ENCODE assay signal across 19 cellular contexts in the genomic region with DNA sequence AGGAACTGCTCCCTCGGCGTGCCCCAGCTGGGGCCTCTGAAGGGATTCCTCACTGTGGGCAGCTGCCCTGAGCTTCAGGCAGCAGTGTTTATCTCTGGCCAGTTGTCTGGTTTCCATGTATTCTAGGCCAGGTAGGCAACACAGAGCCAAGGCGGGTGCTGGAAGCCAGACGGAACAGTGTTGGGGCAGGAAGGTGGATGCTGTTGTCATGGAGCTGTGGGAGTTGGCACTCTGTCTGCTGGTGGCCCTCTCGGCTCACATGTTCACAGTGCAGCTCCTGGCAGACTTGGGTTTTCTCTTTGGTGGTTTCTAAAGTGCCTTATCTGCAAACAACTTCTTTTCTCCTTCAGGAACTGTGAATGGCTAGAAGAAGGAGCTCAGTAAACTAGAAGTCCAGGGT. TPM values are rescaled to one million over a fixed set of nuclear protein-coding genes. Genes with fewer than 3 reads are reported as not detected.
DNase-seq lines count a peak whose midpoint lies in the region; ATAC-seq and TF ChIP-seq lines count a peak whose summit lies in the region.
"Had no signal": no experiment of that assay in that cellular context is flagged by ENCODE, and none has a peak within 500 bp of the region (broad histone marks: within the 10 kb centered on the region; RNA-seq: fewer than 3 reads in every experiment).

No MANE protein-coding gene starts in this region.

- DNase-seq in cardiac muscle cell (ENCODE audit: low read depth in 1 of 2, low spot score in 1 of 2) (no peak), left cardiac atrium (no peak), cerebellum (ENCODE audit: low spot score) (peak; percentile 63), mesothelial cell of epicardium (ENCODE audit: low spot score in 2 of 2, unreplicated experiment in 2 of 2) (no peak), Karpas-422 (no peak)
- no peak for DNase-seq in activated CD8-positive, alpha-beta memory T cell treated with anti-CD3 and anti-CD28 coated beads, Interleukin-2, amount 50 U/mL, for 48 hours
- no peak for DNase-seq in NK-92 treated with Interleukin-12 subunit alpha and Interleukin-12 subunit beta, amount 100 ng/mL, for 24 hours (lab: John Stamatoyannopoulos, UW)
- DNase-seq: ACHN, endodermal cell, HCEC 1CT, NCI-H1436 treated with DMSO at 0.1 percent for 48 hours, OCI-M1, T-helper 17 cell, uterus, WERI-Rb-1 had no signal

- no peaks in the 10 kb centered on the region for H3K9me3 Mint-ChIP-seq in mesothelial cell of epicardium
- H3K9me3 Mint-ChIP-seq: endodermal cell had no signal

- H3K9me3 ChIP-seq in cardiac muscle cell (ENCODE audit: low read depth) (no peaks in the 10 kb centered on the region), Karpas-422 (ENCODE audit: low read length) (no peaks in the 10 kb centered on the region)
- H3K9me3 ChIP-seq: uterus had no signal

- H3K27me3 ChIP-seq in cardiac muscle cell: no peaks in the 10 kb centered on the region
- no peaks in the 10 kb centered on the region for H3K27me3 ChIP-seq in Karpas-422 (ENCODE audit: low read length)
- H3K27me3 ChIP-seq: uterus had no signal

- no peaks in the 10 kb centered on the region for H3K9me2 ChIP-seq in Karpas-422 (replicated peaks; ENCODE audit: insufficient read depth, low read length)

- H3K4me3 ChIP-seq in cardiac muscle cell: no peak overlapping the region
- no peak overlapping the region for H3K4me3 ChIP-seq in Karpas-422 (ENCODE audit: low read length)
- H3K4me3 ChIP-seq: uterus had no signal

- ATAC-seq in left cardiac atrium (no peak), GM18868 (IDR thresholded peaks at IDR 0.05; ENCODE audit: unreplicated experiment) (no peak)
- ATAC-seq: T-helper 17 cell had no signal

- H3K4me1 ChIP-seq in cardiac muscle cell (ENCODE audit: low read depth): no peaks in the 10 kb centered on the region
- H3K4me1 ChIP-seq in Karpas-422 (ENCODE audit: low read length): no peaks in the 10 kb centered on the region
- H3K4me1 ChIP-seq: uterus had no signal

- H3K27ac ChIP-seq in cardiac muscle cell (peak overlapping the region; percentile 62), Karpas-422 (ENCODE audit: low read length) (no peak overlapping the region)
- H3K27ac ChIP-seq: C4-2B, uterus, WERI-Rb-1 had no signal

- no peaks in the 10 kb centered on the region for H3K27me3 Mint-ChIP-seq in mesothelial cell of epicardium (ENCODE audit: low read depth)
- H3K27me3 Mint-ChIP-seq: T-helper 17 cell had no signal

- intact Hi-C loops in left cardiac atrium (cut with DNase I): no loop called here

- no peaks in the 10 kb centered on the region for H4K20me1 ChIP-seq in Karpas-422 (ENCODE audit: insufficient read depth, low read depth, low read length)

- H3K36me3 ChIP-seq in cardiac muscle cell: peaks cover 44% of the 10 kb centered on the region
- peaks cover 6% of the 10 kb centered on the region for H3K36me3 ChIP-seq in Karpas-422 (ENCODE audit: insufficient read depth, low read length)
- H3K36me3 ChIP-seq: uterus had no signal

- H3K36me3 Mint-ChIP-seq in mesothelial cell of epicardium: peaks cover 39% of the 10 kb centered on the region

- H3K4me1 Mint-ChIP-seq in mesothelial cell of epicardium: no peaks in the 10 kb centered on the region
- H3K4me1 Mint-ChIP-seq: endodermal cell, T-helper 17 cell had no signal

- H3K9ac ChIP-seq in Karpas-422 (ENCODE audit: low read length): no peak overlapping the region

- TF ChIP-seq CTCF in cardiac muscle cell (IDR thresholded peaks at IDR 0.05; ENCODE audit: low read depth, low read length): no peak
- TF ChIP-seq CTCF in mesothelial cell of epicardium (IDR thresholded peaks at IDR 0.05; ENCODE audit: unreplicated experiment): no peak

- no peak overlapping the region for H2AFZ ChIP-seq in Karpas-422 (ENCODE audit: low read length)

- no peak overlapping the region for H3K4me3 Mint-ChIP-seq in mesothelial cell of epicardium
- H3K4me3 Mint-ChIP-seq: endodermal cell, T-helper 17 cell had no signal

- H3K79me2 ChIP-seq in Karpas-422 (ENCODE audit: low read length): no peaks in the 10 kb centered on the region

- peak overlapping the region; percentile 21 for H3K27ac Mint-ChIP-seq in mesothelial cell of epicardium

- H3K4me2 ChIP-seq in Karpas-422 (ENCODE audit: low read depth, low read length, poor library complexity, severe bottlenecking): no peak overlapping the region

RNA-seq across cellular contexts. Expression of a gene that starts 19.0 kb away (rescaled TPM):
- total RNA-seq in cardiac muscle cell (34.4 and 41.0 TPM in 2 replicates), left cardiac atrium (10 to 100 TPM; 21.8 to 23.7 TPM), cerebellum (25.0 TPM), mesothelial cell of epicardium (43.7 to 46.7 TPM (median 44.1 TPM) in 3 replicates)
- polyA plus RNA-seq in cardiac muscle cell: 38.4 and 42.6 TPM in 2 replicates
- total RNA-seq in Karpas-422 (2014; rRNA removed; shearing (Covaris generic); ENCODE audit: low replicate concordance): 50.4 and 54.9 TPM in 2 replicates

RNA-seq across cellular contexts. Expression of a gene that starts 22.3 kb away (rescaled TPM):
- total RNA-seq in cardiac muscle cell (0.18 TPM in 1 of 2 replicates, not detected in the other), left cardiac atrium (not detected), cerebellum (not detected), mesothelial cell of epicardium (0.16 to 0.20 TPM in 2 of 3 replicates, not detected in the other)
- polyA plus RNA-seq in cardiac muscle cell: not detected in 2 replicates
- total RNA-seq in Karpas-422 (2014; rRNA removed; shearing (Covaris generic); ENCODE audit: low replicate concordance): 1.2 and 1.4 TPM in 2 replicates
- total RNA-seq: aorta, endodermal cell, glomerular endothelial cell, T-helper 17 cell had no signal

RNA-seq across cellular contexts. Expression of a gene that starts 54.6 kb away (rescaled TPM):
- total RNA-seq in cardiac muscle cell (under 0.01 TPM in 2 replicates), left cardiac atrium (over 10,000 TPM in 1 of 2 donors, 1,000 to 10,000 TPM in 1; 5,988 to 15,401 TPM), cerebellum (40,842 TPM), mesothelial cell of epicardium (3,774 to 3,945 TPM (median 3,937 TPM) in 3 replicates)
- 3.8 TPM in 1 of 2 replicates, not detected in the other for polyA plus RNA-seq in cardiac muscle cell
- total RNA-seq in Karpas-422 (2014; rRNA removed; shearing (Covaris generic); ENCODE audit: low replicate concordance): under 0.01 TPM in 2 replicates
- polyA plus RNA-seq: aorta had no signal

Comparison
In these comparisons a context has a peak if more than half of its experiments do, and no peak if none do; other contexts are left out.
1. RNA of a gene that starts 54.6 kb away (total RNA-seq): 40,842 TPM in cerebellum (single experiment), 5,988 to 15,401 TPM in left cardiac atrium and 3,774 to 3,945 TPM in mesothelial cell of epicardium; under 0.01 TPM in cardiac muscle cell and under 0.01 TPM in Karpas-422; every median in the first group is over 1,000 times any median in the second.